1 cellular context compared by ENCODE assay signal in genomic region chr2:20446280-20446916, GRCh38.
TF ChIP-seq lines count a peak whose summit lies in the region.

No MANE protein-coding gene starts in this region.

TF ChIP-seq in K562, 482 proteins besides CTCF, POLR2A, EP300 and RAD21 (continued from another document):
- TF ChIP-seq HOMEZ (CRISPR knock-in tag; IDR thresholded peaks at IDR 0.05) (no peak), ZNF449 (CRISPR knock-in tag; IDR thresholded peaks at IDR 0.05) (no peak), CLOCK (CRISPR knock-in tag; IDR thresholded peaks at IDR 0.05; ENCODE audit: borderline replicate concordance) (no peak), ZNF830 (CRISPR knock-in tag; IDR thresholded peaks at IDR 0.05) (no peak), PHF8 (IDR thresholded peaks at IDR 0.05; ENCODE audit: borderline replicate concordance, low read length) (0 out of 2 replicates have a peak, but pooled peaks have one; percentile 12), PBX2 (CRISPR knock-in tag; IDR thresholded peaks at IDR 0.05; ENCODE audit: low read depth) (peak; percentile 83; the same call in 1 of the 2 replicates), PBX2 (tag; conservative IDR thresholded peaks at IDR 0.05; ENCODE audit: low read depth) (peak; percentile 68; the same call in 1 of the 2 replicates), NFXL1 (CRISPR knock-in tag; IDR thresholded peaks at IDR 0.05) (no peak), EGR1 (conservative IDR thresholded peaks at IDR 0.05) (no peak), MAZ (CRISPR knock-in tag; conservative IDR thresholded peaks at IDR 0.05 in 1 of 2, IDR thresholded peaks at IDR 0.05 in 1 of 2) (0 out of 4 replicates have a peak, but pooled peaks of 1 of the 2 experiments have one; percentile 40), KAT8 (IDR thresholded peaks at IDR 0.05; ENCODE audit: low read depth) (no peak), NR2F6 (CRISPR knock-in tag; IDR thresholded peaks at IDR 0.05) (no peak), KAT7 (CRISPR knock-in tag; IDR thresholded peaks at IDR 0.05; ENCODE audit: borderline replicate concordance) (no peak), ZKSCAN1 (IDR thresholded peaks at IDR 0.05; ENCODE audit: low read depth, low read length) (no peak), HNRNPK (IDR thresholded peaks at IDR 0.05; ENCODE audit: low read depth, low read length, poor library complexity, severe bottlenecking) (no peak), NFE2L1 (tag; IDR thresholded peaks at IDR 0.05; ENCODE audit: borderline replicate concordance, low read depth) (no peak), HMBOX1 (IDR thresholded peaks at IDR 0.05) (no peak), RBM22 (IDR thresholded peaks at IDR 0.05; ENCODE audit: low read depth, low read length, poor library complexity, severe bottlenecking) (no peak), ZBTB17 (CRISPR knock-in tag; IDR thresholded peaks at IDR 0.05) (no peak), ZNF785 (CRISPR knock-in tag; IDR thresholded peaks at IDR 0.05) (no peak), TFAM (CRISPR knock-in tag; conservative IDR thresholded peaks at IDR 0.05) (no peak), ZNF77 (CRISPR knock-in tag; IDR thresholded peaks at IDR 0.05) (no peak), ZNF444 (CRISPR knock-in tag; IDR thresholded peaks at IDR 0.05) (no peak), RFX7 (CRISPR knock-in tag; IDR thresholded peaks at IDR 0.05) (no peak), ETS2 (tag; IDR thresholded peaks at IDR 0.05; ENCODE audit: borderline replicate concordance, poor library complexity, severe bottlenecking) (no peak), MYBL2 (IDR thresholded peaks at IDR 0.05; ENCODE audit: low read depth) (no peak), MYBL2 (CRISPR knock-in tag; IDR thresholded peaks at IDR 0.05; ENCODE audit: borderline replicate concordance) (no peak), STAG1 (CRISPR knock-in tag; IDR thresholded peaks at IDR 0.05; ENCODE audit: borderline replicate concordance) (no peak), SLC30A9 (CRISPR knock-in tag; IDR thresholded peaks at IDR 0.05) (no peak), E2F6 (IDR thresholded peaks at IDR 0.05; ENCODE audit: borderline replicate concordance in 1 of 2, extremely low read depth in 1 of 2, insufficient read depth in 1 of 2, insufficient read length in 1 of 2, low read depth in 1 of 2, low read length in 1 of 2, poor library complexity in 1 of 2, severe bottlenecking in 1 of 2) (no peak), NEUROD1 (IDR thresholded peaks at IDR 0.05; ENCODE audit: borderline replicate concordance, low read depth, low read length, partially characterized antibody) (no peak), ZBTB1 (CRISPR knock-in tag; IDR thresholded peaks at IDR 0.05; ENCODE audit: borderline replicate concordance, low read depth) (no peak), MAFF (IDR thresholded peaks at IDR 0.05; ENCODE audit: low read length) (no peak), STAT5B (CRISPR knock-in tag; IDR thresholded peaks at IDR 0.05) (no peak), AFF1 (IDR thresholded peaks at IDR 0.05; ENCODE audit: low read depth in 1 of 2, partially characterized antibody in 2 of 2) (no peak), ASH1L (IDR thresholded peaks at IDR 0.05; ENCODE audit: borderline replicate concordance, low read depth, partially characterized antibody) (no peak), ZBTB7A (IDR thresholded peaks at IDR 0.05; ENCODE audit: borderline replicate concordance, control insufficient read depth, low read depth, low read length) (peak; percentile 55; the same call in 1 of the 2 replicates), NRF1 (conservative IDR thresholded peaks at IDR 0.05 in 1 of 2, IDR thresholded peaks at IDR 0.05 in 1 of 2) (peak; percentile 77 to 81), ZNF133 (CRISPR knock-in tag; IDR thresholded peaks at IDR 0.05) (no peak), HNRNPLL (IDR thresholded peaks at IDR 0.05; ENCODE audit: low read depth, low read length, poor library complexity, severe bottlenecking) (peak; percentile 36)
